1 cellular context compared by ENCODE assay signal in the genomic region with DNA sequence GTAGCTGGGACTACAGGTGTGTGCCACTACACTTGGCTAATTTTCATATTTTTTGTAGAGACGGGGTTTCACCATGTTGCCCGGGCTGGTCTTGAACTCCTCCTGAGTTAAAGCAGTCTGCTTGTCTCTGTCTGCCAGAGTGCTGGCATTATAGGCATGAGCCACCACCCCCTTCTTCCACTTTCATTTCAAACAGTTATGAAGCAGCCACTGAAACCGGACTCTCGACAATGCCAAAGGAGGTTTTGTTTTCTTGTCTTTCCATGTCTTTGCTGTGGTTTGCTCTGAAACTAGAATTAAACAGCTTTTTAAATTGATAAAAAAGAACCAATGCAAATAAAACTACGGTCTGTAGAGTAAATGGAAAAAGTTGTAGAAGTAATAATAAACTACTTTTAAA.
TF ChIP-seq lines count a peak whose summit lies in the region.

No MANE protein-coding gene starts in this region.

TF ChIP-seq in HepG2, 621 proteins besides CTCF, POLR2A, EP300 and RAD21:
- no peak for TF ChIP-seq RFXANK (CRISPR knock-in tag; IDR thresholded peaks at IDR 0.05)
- no peak for TF ChIP-seq ZSCAN25 (CRISPR knock-in tag; IDR thresholded peaks at IDR 0.05)
- no peak for TF ChIP-seq KLF9 (CRISPR knock-in tag; IDR thresholded peaks at IDR 0.05; ENCODE audit: low read depth)
- TF ChIP-seq, protein P1, sequence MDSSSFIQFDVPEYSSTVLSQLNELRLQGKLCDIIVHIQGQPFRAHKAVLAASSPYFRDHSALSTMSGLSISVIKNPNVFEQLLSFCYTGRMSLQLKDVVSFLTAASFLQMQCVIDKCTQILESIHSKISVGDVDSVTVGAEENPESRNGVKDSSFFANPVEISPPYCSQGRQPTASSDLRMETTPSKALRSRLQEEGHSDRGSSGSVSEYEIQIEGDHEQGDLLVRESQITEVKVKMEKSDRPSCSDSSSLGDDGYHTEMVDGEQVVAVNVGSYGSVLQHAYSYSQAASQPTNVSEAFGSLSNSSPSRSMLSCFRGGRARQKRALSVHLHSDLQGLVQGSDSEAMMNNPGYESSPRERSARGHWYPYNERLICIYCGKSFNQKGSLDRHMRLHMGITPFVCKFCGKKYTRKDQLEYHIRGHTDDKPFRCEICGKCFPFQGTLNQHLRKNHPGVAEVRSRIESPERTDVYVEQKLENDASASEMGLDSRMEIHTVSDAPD (CRISPR knock-in tag; IDR thresholded peaks at IDR 0.05): no peak
- TF ChIP-seq RNF2 (conservative IDR thresholded peaks at IDR 0.05; ENCODE audit: low read depth): no peak
- TF ChIP-seq, protein P2, sequence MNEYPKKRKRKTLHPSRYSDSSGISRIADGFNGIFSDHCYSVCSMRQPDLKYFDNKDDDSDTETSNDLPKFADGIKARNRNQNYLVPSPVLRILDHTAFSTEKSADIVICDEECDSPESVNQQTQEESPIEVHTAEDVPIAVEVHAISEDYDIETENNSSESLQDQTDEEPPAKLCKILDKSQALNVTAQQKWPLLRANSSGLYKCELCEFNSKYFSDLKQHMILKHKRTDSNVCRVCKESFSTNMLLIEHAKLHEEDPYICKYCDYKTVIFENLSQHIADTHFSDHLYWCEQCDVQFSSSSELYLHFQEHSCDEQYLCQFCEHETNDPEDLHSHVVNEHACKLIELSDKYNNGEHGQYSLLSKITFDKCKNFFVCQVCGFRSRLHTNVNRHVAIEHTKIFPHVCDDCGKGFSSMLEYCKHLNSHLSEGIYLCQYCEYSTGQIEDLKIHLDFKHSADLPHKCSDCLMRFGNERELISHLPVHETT (CRISPR knock-in tag; conservative IDR thresholded peaks at IDR 0.05): no peak
- no peak for TF ChIP-seq ISL2 (CRISPR knock-in tag; IDR thresholded peaks at IDR 0.05)
- TF ChIP-seq HCFC1 (IDR thresholded peaks at IDR 0.05; ENCODE audit: low read depth, low read length): no peak
- no peak for TF ChIP-seq ZNF780A (CRISPR knock-in tag; IDR thresholded peaks at IDR 0.05)
- TF ChIP-seq JARID2 (CRISPR knock-in tag; IDR thresholded peaks at IDR 0.05; ENCODE audit: insufficient replicate concordance): no peak
- TF ChIP-seq ZNF431 (CRISPR knock-in tag; IDR thresholded peaks at IDR 0.05; ENCODE audit: borderline replicate concordance, low read depth): no peak
- no peak for TF ChIP-seq DMAP1 (CRISPR knock-in tag; IDR thresholded peaks at IDR 0.05)
- TF ChIP-seq ZEB1 (IDR thresholded peaks at IDR 0.05; ENCODE audit: insufficient replicate concordance, low read depth): no peak
- TF ChIP-seq, protein P3, sequence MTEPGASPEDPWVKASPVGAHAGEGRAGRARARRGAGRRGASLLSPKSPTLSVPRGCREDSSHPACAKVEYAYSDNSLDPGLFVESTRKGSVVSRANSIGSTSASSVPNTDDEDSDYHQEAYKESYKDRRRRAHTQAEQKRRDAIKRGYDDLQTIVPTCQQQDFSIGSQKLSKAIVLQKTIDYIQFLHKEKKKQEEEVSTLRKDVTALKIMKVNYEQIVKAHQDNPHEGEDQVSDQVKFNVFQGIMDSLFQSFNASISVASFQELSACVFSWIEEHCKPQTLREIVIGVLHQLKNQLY (CRISPR knock-in tag; IDR thresholded peaks at IDR 0.05): no peak
- no peak for TF ChIP-seq REL (CRISPR knock-in tag; conservative IDR thresholded peaks at IDR 0.05)
- TF ChIP-seq SP2 (CRISPR knock-in tag; IDR thresholded peaks at IDR 0.05): no peak
- TF ChIP-seq ETV5 (CRISPR knock-in tag; IDR thresholded peaks at IDR 0.05; ENCODE audit: borderline replicate concordance): no peak
- TF ChIP-seq, protein P4, sequence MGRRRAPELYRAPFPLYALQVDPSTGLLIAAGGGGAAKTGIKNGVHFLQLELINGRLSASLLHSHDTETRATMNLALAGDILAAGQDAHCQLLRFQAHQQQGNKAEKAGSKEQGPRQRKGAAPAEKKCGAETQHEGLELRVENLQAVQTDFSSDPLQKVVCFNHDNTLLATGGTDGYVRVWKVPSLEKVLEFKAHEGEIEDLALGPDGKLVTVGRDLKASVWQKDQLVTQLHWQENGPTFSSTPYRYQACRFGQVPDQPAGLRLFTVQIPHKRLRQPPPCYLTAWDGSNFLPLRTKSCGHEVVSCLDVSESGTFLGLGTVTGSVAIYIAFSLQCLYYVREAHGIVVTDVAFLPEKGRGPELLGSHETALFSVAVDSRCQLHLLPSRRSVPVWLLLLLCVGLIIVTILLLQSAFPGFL (CRISPR knock-in tag; IDR thresholded peaks at IDR 0.05): no peak
- no peak for TF ChIP-seq NR1H2 (CRISPR knock-in tag; IDR thresholded peaks at IDR 0.05; ENCODE audit: borderline replicate concordance, low read depth)
- TF ChIP-seq NCOR1 (IDR thresholded peaks at IDR 0.05; ENCODE audit: borderline replicate concordance, low read length): no peak
